In genomic region chrX:40084471-40084870, GRCh38 we compare ENCODE assay signal across 10 cellular contexts. TPM values are rescaled to one million over a fixed set of nuclear protein-coding genes. Genes with fewer than 3 reads are reported as not detected.
A peak's percentile ranks its signal among the peaks of the same experiment; 100 is the strongest.
DNase-seq lines count a peak whose midpoint lies in the region; ATAC-seq and TF ChIP-seq lines count a peak whose summit lies in the region.
"Had no signal": no experiment of that assay in that cellular context is flagged by ENCODE, and none has a peak within 500 bp of the region (broad histone marks: within the 10 kb centered on the region; RNA-seq: fewer than 3 reads in every experiment).

No MANE protein-coding gene starts in this region.

- no peaks in the 10 kb centered on the region for H3K36me3 Mint-ChIP-seq in HFFc6 (ENCODE audit: low read depth)
- peaks cover 7% of the 10 kb centered on the region for H3K36me3 Mint-ChIP-seq in activated naive CD8-positive, alpha-beta T cell treated with anti-CD3 and anti-CD28 coated beads for 36 hours
- H3K36me3 Mint-ChIP-seq in natural killer cell = no peaks in the 10 kb centered on the region

- TF ChIP-seq POLR2A in vagina (IDR thresholded peaks at IDR 0.05) = no peak

- ATAC-seq in natural killer cell (no peak), HG03139 (IDR thresholded peaks at IDR 0.05; ENCODE audit: unreplicated experiment) (no peak)

- H3K4me1 Mint-ChIP-seq in HFFc6 (ENCODE audit: low read depth) (peaks cover 51% of the 10 kb centered on the region), natural killer cell (peaks cover 29 to 30% of the 10 kb centered on the region in 2 donors)
- peaks cover 41% of the 10 kb centered on the region for H3K4me1 Mint-ChIP-seq in activated naive CD8-positive, alpha-beta T cell treated with anti-CD3 and anti-CD28 coated beads for 36 hours

- no peaks in the 10 kb centered on the region for H3K36me3 ChIP-seq in vagina

- H3K4me3 Mint-ChIP-seq in HFFc6 (peak overlapping the region; percentile 67), natural killer cell (peak overlapping the region; percentile 73)
- peak overlapping the region; percentile 64 for H3K4me3 Mint-ChIP-seq in activated naive CD8-positive, alpha-beta T cell treated with anti-CD3 and anti-CD28 coated beads for 36 hours

- intact Hi-C loops in natural killer cell (cut with micrococcal nuclease) (loop anchor here (10.0 kb wide), 1 partner anchor 270 kb away; no protein-coding TSS in a partner anchor), vagina (cut with DNase I) (no loop called here)

- no peak overlapping the region for H3K4me3 ChIP-seq in vagina

- no peak for TF ChIP-seq CTCF in C4-2B (conservative IDR thresholded peaks at IDR 0.05)
- no peak for TF ChIP-seq CTCF in HFFc6 (IDR thresholded peaks at IDR 0.05)
- TF ChIP-seq CTCF in natural killer cell (IDR thresholded peaks at IDR 0.05) = no peak
- TF ChIP-seq CTCF in vagina (IDR thresholded peaks at IDR 0.05) = no peak

- no peak for DNase-seq in HFFc6
- DNase-seq in activated naive CD8-positive, alpha-beta T cell treated with anti-CD3 and anti-CD28 coated beads for 36 hours = no peak
- no peak for DNase-seq in natural killer cell
- DNase-seq in vagina (ENCODE audit: extremely low spot score in 2 of 2) = no peak
- DNase-seq in germinal center (ENCODE audit: low spot score) = no peak
- no peak for DNase-seq in HUDEP-2 (lab: John Stamatoyannopoulos, UW; ENCODE audit: unreplicated experiment in 76 of 76)
- DNase-seq: activated CD4-positive, alpha-beta T cell treated with anti-CD3 and anti-CD28 coated beads for 1 hour; DND-41 had no signal

- no peaks in the 10 kb centered on the region for H3K9me3 ChIP-seq in vagina

- peaks cover 4% of the 10 kb centered on the region; the same call in 1 of the 2 replicates for H3K27me3 Mint-ChIP-seq in HFFc6 (ENCODE audit: insufficient read depth)
- no peaks in the 10 kb centered on the region for H3K27me3 Mint-ChIP-seq in activated naive CD8-positive, alpha-beta T cell treated with anti-CD3 and anti-CD28 coated beads for 36 hours
- H3K27me3 Mint-ChIP-seq in natural killer cell (ENCODE audit: low read depth in 2 of 2) = peaks cover 4 to 32% of the 10 kb centered on the region in 2 donors

- H3K4me1 ChIP-seq in vagina = peaks cover 63% of the 10 kb centered on the region

- H3K9me3 Mint-ChIP-seq in HFFc6 (no peaks in the 10 kb centered on the region), natural killer cell (no peaks in the 10 kb centered on the region)
- H3K9me3 Mint-ChIP-seq in activated naive CD8-positive, alpha-beta T cell treated with anti-CD3 and anti-CD28 coated beads for 36 hours = no peaks in the 10 kb centered on the region

- H3K27ac Mint-ChIP-seq in HFFc6 = peak overlapping the region; percentile 65; the same call in 1 of the 2 replicates
- H3K27ac Mint-ChIP-seq in activated naive CD8-positive, alpha-beta T cell treated with anti-CD3 and anti-CD28 coated beads for 36 hours = peak overlapping the region; percentile 38
- H3K27ac Mint-ChIP-seq in natural killer cell = peak overlapping the region in 1 of 2 donors; percentile 69

- H3K27me3 ChIP-seq in vagina = peaks cover 3% of the 10 kb centered on the region

- H3K27ac ChIP-seq in C4-2B (peak overlapping the region; percentile 82), vagina (no peak overlapping the region)

RNA-seq across cellular contexts. Expression of gene BCOR, which starts 13.3 kb away (rescaled TPM):
- total RNA-seq in HFFc6 (2021; fragmentation: NEBNext Ultra II Directional; extraction: Animal tissue kit (Norgen Biotek cat#: 25700)) = 10 to 100 TPM; 15.0 to 20.3 (median 18.3) TPM
- 10 to 100 TPM; 32.3 to 36.0 TPM for total RNA-seq in activated naive CD8-positive, alpha-beta T cell treated with anti-CD3 and anti-CD28 coated beads for 36 hours
- total RNA-seq in natural killer cell (10 to 100 TPM; 20.0 to 35.2 (median 29.2) TPM), vagina (19.9 TPM)
